Comparison of ENCODE assay signal across 2 cellular contexts in the genomic region with DNA sequence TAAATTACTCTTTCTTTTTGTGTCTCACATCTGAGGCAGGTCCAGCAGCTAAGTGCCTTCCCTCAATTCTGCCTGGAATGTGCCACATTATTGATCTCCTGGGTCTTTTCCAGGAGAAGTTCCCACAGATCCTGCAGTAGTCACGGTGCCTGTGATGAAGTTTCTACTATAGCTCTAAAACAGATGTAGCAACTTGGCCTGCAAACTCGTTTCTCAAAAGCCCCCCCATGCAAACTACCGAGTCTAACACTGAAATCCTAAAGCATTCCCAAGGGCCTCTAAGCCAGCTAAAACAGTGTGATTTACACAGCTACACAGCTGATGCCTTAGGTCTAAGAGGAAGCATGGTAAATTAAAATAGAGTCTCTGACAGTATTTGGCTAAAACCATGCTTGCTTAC.
TF ChIP-seq lines count a peak whose summit lies in the region.

No MANE protein-coding gene starts in this region.

TF ChIP-seq in IMR-90, 13 proteins besides CTCF, POLR2A, EP300 and RAD21:
- no peak for TF ChIP-seq MAZ (IDR thresholded peaks at IDR 0.05; ENCODE audit: borderline replicate concordance, low read depth, low read length)
- no peak for TF ChIP-seq CEBPB (IDR thresholded peaks at IDR 0.05; ENCODE audit: low read depth, low read length)
- TF ChIP-seq, protein P1, sequence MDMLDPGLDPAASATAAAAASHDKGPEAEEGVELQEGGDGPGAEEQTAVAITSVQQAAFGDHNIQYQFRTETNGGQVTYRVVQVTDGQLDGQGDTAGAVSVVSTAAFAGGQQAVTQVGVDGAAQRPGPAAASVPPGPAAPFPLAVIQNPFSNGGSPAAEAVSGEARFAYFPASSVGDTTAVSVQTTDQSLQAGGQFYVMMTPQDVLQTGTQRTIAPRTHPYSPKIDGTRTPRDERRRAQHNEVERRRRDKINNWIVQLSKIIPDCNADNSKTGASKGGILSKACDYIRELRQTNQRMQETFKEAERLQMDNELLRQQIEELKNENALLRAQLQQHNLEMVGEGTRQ (IDR thresholded peaks at IDR 0.05; ENCODE audit: low read depth, low read length) = no peak
- TF ChIP-seq FOS (IDR thresholded peaks at IDR 0.05; ENCODE audit: low read depth, low read length) = no peak
- TF ChIP-seq RFX5 (IDR thresholded peaks at IDR 0.05; ENCODE audit: low read depth, low read length) = no peak
- TF ChIP-seq MAFK (IDR thresholded peaks at IDR 0.05; ENCODE audit: low read depth, low read length) = no peak
- TF ChIP-seq RCOR1 (IDR thresholded peaks at IDR 0.05; ENCODE audit: insufficient replicate concordance, low read length) = no peak
TF ChIP-seq in IMR-90: peak in this region for 0.

TF ChIP-seq in neural cell, 6 proteins besides CTCF, POLR2A, EP300 and RAD21:
- TF ChIP-seq TAF1 (IDR thresholded peaks at IDR 0.05; ENCODE audit: low read depth) (no peak), EZH2 (IDR thresholded peaks at IDR 0.05; ENCODE audit: borderline replicate concordance, insufficient read depth, low read length, poor library complexity, severe bottlenecking) (no peak), POLR2AphosphoS5 (IDR thresholded peaks at IDR 0.05) (no peak)
- TF ChIP-seq, protein P2, sequence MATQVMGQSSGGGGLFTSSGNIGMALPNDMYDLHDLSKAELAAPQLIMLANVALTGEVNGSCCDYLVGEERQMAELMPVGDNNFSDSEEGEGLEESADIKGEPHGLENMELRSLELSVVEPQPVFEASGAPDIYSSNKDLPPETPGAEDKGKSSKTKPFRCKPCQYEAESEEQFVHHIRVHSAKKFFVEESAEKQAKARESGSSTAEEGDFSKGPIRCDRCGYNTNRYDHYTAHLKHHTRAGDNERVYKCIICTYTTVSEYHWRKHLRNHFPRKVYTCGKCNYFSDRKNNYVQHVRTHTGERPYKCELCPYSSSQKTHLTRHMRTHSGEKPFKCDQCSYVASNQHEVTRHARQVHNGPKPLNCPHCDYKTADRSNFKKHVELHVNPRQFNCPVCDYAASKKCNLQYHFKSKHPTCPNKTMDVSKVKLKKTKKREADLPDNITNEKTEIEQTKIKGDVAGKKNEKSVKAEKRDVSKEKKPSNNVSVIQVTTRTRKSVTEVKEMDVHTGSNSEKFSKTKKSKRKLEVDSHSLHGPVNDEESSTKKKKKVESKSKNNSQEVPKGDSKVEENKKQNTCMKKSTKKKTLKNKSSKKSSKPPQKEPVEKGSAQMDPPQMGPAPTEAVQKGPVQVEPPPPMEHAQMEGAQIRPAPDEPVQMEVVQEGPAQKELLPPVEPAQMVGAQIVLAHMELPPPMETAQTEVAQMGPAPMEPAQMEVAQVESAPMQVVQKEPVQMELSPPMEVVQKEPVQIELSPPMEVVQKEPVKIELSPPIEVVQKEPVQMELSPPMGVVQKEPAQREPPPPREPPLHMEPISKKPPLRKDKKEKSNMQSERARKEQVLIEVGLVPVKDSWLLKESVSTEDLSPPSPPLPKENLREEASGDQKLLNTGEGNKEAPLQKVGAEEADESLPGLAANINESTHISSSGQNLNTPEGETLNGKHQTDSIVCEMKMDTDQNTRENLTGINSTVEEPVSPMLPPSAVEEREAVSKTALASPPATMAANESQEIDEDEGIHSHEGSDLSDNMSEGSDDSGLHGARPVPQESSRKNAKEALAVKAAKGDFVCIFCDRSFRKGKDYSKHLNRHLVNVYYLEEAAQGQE (IDR thresholded peaks at IDR 0.05; ENCODE audit: borderline replicate concordance) = no peak
